ENCODE assay signal across 34 cellular contexts in the genomic region with DNA sequence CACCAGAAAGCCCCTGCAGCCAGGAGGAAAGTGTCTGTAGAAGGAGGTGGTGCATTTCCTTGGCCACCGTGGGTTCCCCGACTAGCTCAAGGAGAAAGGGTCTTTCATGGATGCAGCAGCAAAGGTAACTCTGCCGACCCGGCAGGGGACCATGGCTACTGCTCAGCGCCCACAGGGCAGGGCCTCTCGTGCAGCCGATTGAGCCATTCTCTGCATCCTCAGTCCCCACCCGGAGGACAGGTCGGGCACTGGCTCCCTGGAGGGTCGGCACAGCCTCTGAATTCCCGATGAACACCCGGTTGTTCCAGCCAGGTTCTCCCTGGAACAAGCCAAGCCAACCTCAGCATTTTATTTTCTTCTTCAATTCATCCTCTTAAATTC. TPM values are rescaled to one million over a fixed set of nuclear protein-coding genes. Genes with fewer than 3 reads are reported as not detected.
"Had no signal": no experiment of that assay in that cellular context is flagged by ENCODE, and none has a peak within 500 bp of the region (broad histone marks: within the 10 kb centered on the region; RNA-seq: fewer than 3 reads in every experiment).

No MANE protein-coding gene starts in this region.

- H3K36me3 ChIP-seq: adrenal gland, brain microvascular endothelial cell, breast epithelium had no signal

- H3K4me1 Mint-ChIP-seq: activated B cell treated with CpG ODN at 0.5 μM for 24 hours; activated CD4-positive, alpha-beta T cell treated with anti-CD3 and anti-CD28 coated beads, Interleukin-2, amount 10 ng/mL, durations not matched to agents 24 days and 14 days; activated naive CD8-positive, alpha-beta T cell treated with anti-CD3 and anti-CD28 coated beads for 36 hours; activated T-helper 17 cell treated with anti-CD3 and anti-CD28 coated beads, Interleukin-2, amount 50 U/mL, for 72 hours had no signal

- H3K4me1 ChIP-seq: adrenal gland, body of pancreas had no signal

- H3K27ac ChIP-seq: adrenal gland, body of pancreas, brain microvascular endothelial cell, VCaP had no signal

- H3K27me3 ChIP-seq: adrenal gland, body of pancreas, brain microvascular endothelial cell, breast epithelium had no signal

- H3K9me3 Mint-ChIP-seq: activated B cell treated with CpG ODN at 0.5 μM for 24 hours; activated CD4-positive, alpha-beta memory T cell treated with anti-CD3 and anti-CD28 coated beads for 36 hours; activated CD4-positive, alpha-beta T cell treated with anti-CD3 and anti-CD28 coated beads, Interleukin-2, amount 10 ng/mL, durations not matched to agents 24 days and 14 days; activated CD8-positive, alpha-beta T cell treated with anti-CD3 and anti-CD28 coated beads for 36 hours; activated naive CD4-positive, alpha-beta T cell treated with anti-CD3 and anti-CD28 coated beads for 36 hours; activated naive CD4-positive, alpha-beta T cell treated with anti-CD3 and anti-CD28 coated beads, Interleukin-2, amount 50 U/mL, for 72 hours; activated naive CD8-positive, alpha-beta T cell treated with anti-CD3 and anti-CD28 coated beads for 36 hours; activated T-cell treated with anti-CD3 and anti-CD28 coated beads, Interleukin-2, amount 50 U/mL, for 4 hours; activated T-cell treated with anti-CD3 and anti-CD28 coated beads, Interleukin-2, amount 50 U/mL, for 72 hours; activated T-helper 1 cell treated with anti-CD3 and anti-CD28 coated beads, Interleukin-12 subunit alpha, Interleukin-12 subunit beta, Interleukin-2, Interleukin-4 antibody, amounts not matched to agents 30 ng/mL and 10 ng/mL and 1 ng/mL, durations not matched to agents 14 hours and 24 hours and 36 hours; activated T-helper 17 cell treated with anti-CD3 and anti-CD28 coated beads, Interleukin-2, amount 50 U/mL, for 72 hours; T-helper 1 cell treated with Interleukin-12 subunit alpha and Interleukin-12 subunit beta and Interleukin-4 antibody, amounts not matched to agents 30 μg/mL and 1 μg/mL, for 36 hours; T-helper 2 cell treated with Interferon-gamma antibody and Interleukin-4, amounts not matched to agents 5 μg/mL and 100 μg/mL, for 36 hours had no signal

- DNase-seq: activated B cell treated with CpG ODN at 0.5 μM for 24 hours; activated CD4-positive, alpha-beta memory T cell treated with anti-CD3 and anti-CD28 coated beads for 36 hours; activated CD4-positive, alpha-beta T cell treated with anti-CD3 and anti-CD28 coated beads for 4 hours; activated CD4-positive, alpha-beta T cell treated with anti-CD3 and anti-CD28 coated beads, Interleukin-2, amount 10 ng/mL, durations not matched to agents 24 days and 14 days; activated CD4-positive, alpha-beta T cell treated with anti-CD3 and anti-CD28 coated beads, Interleukin-2, amount 50 U/mL, for 1 hour; activated CD4-positive, alpha-beta T cell treated with anti-CD3 and anti-CD28 coated beads, Interleukin-2, amount 50 U/mL, for 4 hours; activated CD4-positive, CD25-positive, alpha-beta regulatory T cell treated with anti-CD3 and anti-CD28 coated beads, Interleukin-2, amount 50 U/mL, for 72 hours; activated CD8-positive, alpha-beta T cell treated with anti-CD3 and anti-CD28 coated beads for 36 hours; activated effector memory CD4-positive, alpha-beta T cell treated with anti-CD3 and anti-CD28 coated beads, Interleukin-2, amount 50 U/mL, for 16 hours; activated gamma-delta T cell treated with Interleukin-2 at 50 U/mL for 16 hours; activated naive CD4-positive, alpha-beta T cell; activated naive CD4-positive, alpha-beta T cell treated with anti-CD3 and anti-CD28 coated beads for 36 hours; activated naive CD4-positive, alpha-beta T cell treated with anti-CD3 and anti-CD28 coated beads, Interleukin-2, amount 50 U/mL, for 16 hours; activated naive CD8-positive, alpha-beta T cell treated with anti-CD3 and anti-CD28 coated beads for 36 hours; activated T-cell treated with anti-CD3 and anti-CD28 coated beads for 4 hours; activated T-cell treated with anti-CD3 and anti-CD28 coated beads, Interleukin-2, amount 50 U/mL, for 1 hour; activated T-cell treated with anti-CD3 and anti-CD28 coated beads, Interleukin-2, amount 50 U/mL, for 4 hours; activated T-cell treated with anti-CD3 and anti-CD28 coated beads, Interleukin-2, amount 50 U/mL, for 72 hours; adrenal gland; amniotic stem cell; aorta; body of pancreas; brain microvascular endothelial cell; central memory CD4-positive, alpha-beta T cell; T-helper 1 cell; T-helper 2 cell; T-helper 9 cell had no signal

- H3K36me3 Mint-ChIP-seq: activated CD4-positive, alpha-beta memory T cell treated with anti-CD3 and anti-CD28 coated beads for 36 hours; activated naive CD4-positive, alpha-beta T cell treated with anti-CD3 and anti-CD28 coated beads, Interleukin-2, amount 50 U/mL, for 72 hours; activated naive CD8-positive, alpha-beta T cell treated with anti-CD3 and anti-CD28 coated beads for 36 hours had no signal

- H3K4me3 ChIP-seq: adrenal gland, body of pancreas, breast epithelium had no signal

- H3K9me3 ChIP-seq: adrenal gland, body of pancreas, breast epithelium had no signal

- H3K4me3 Mint-ChIP-seq: activated B cell treated with CpG ODN at 0.5 μM for 24 hours; activated CD4-positive, alpha-beta memory T cell treated with anti-CD3 and anti-CD28 coated beads for 36 hours; activated CD4-positive, alpha-beta T cell treated with anti-CD3 and anti-CD28 coated beads, Interleukin-2, amount 10 ng/mL, durations not matched to agents 24 days and 14 days; activated CD8-positive, alpha-beta T cell treated with anti-CD3 and anti-CD28 coated beads for 36 hours; activated naive CD4-positive, alpha-beta T cell treated with anti-CD3 and anti-CD28 coated beads for 36 hours; activated naive CD8-positive, alpha-beta T cell treated with anti-CD3 and anti-CD28 coated beads for 36 hours; activated T-cell treated with anti-CD3 and anti-CD28 coated beads, Interleukin-2, amount 50 U/mL, for 4 hours; activated T-cell treated with anti-CD3 and anti-CD28 coated beads, Interleukin-2, amount 50 U/mL, for 72 hours; activated T-helper 1 cell treated with anti-CD3 and anti-CD28 coated beads, Interleukin-12 subunit alpha, Interleukin-12 subunit beta, Interleukin-2, Interleukin-4 antibody, amounts not matched to agents 30 ng/mL and 10 ng/mL and 1 ng/mL, durations not matched to agents 14 hours and 24 hours and 36 hours; activated T-helper 17 cell treated with anti-CD3 and anti-CD28 coated beads, Interleukin-2, amount 50 U/mL, for 72 hours; T-helper 1 cell treated with Interleukin-12 subunit alpha and Interleukin-12 subunit beta and Interleukin-4 antibody, amounts not matched to agents 30 μg/mL and 1 μg/mL, for 36 hours; T-helper 2 cell treated with Interferon-gamma antibody and Interleukin-4, amounts not matched to agents 5 μg/mL and 100 μg/mL, for 36 hours had no signal

- H3K27ac Mint-ChIP-seq: activated CD4-positive, alpha-beta memory T cell treated with anti-CD3 and anti-CD28 coated beads for 36 hours; activated CD4-positive, alpha-beta T cell treated with anti-CD3 and anti-CD28 coated beads, Interleukin-2, amount 10 ng/mL, durations not matched to agents 24 days and 14 days; activated CD8-positive, alpha-beta T cell treated with anti-CD3 and anti-CD28 coated beads for 36 hours; activated naive CD4-positive, alpha-beta T cell treated with anti-CD3 and anti-CD28 coated beads for 36 hours; activated naive CD4-positive, alpha-beta T cell treated with anti-CD3 and anti-CD28 coated beads, Interleukin-2, amount 50 U/mL, for 72 hours; activated naive CD8-positive, alpha-beta T cell treated with anti-CD3 and anti-CD28 coated beads for 36 hours; activated T-cell treated with anti-CD3 and anti-CD28 coated beads, Interleukin-2, amount 50 U/mL, for 72 hours; activated T-helper 1 cell treated with anti-CD3 and anti-CD28 coated beads, Interleukin-12 subunit alpha, Interleukin-12 subunit beta, Interleukin-2, Interleukin-4 antibody, amounts not matched to agents 30 ng/mL and 10 ng/mL and 1 ng/mL, durations not matched to agents 14 hours and 24 hours and 36 hours; activated T-helper 17 cell treated with anti-CD3 and anti-CD28 coated beads, Interleukin-2, amount 50 U/mL, for 72 hours; T-helper 1 cell treated with Interleukin-12 subunit alpha and Interleukin-12 subunit beta and Interleukin-4 antibody, amounts not matched to agents 30 μg/mL and 1 μg/mL, for 36 hours; T-helper 2 cell treated with Interferon-gamma antibody and Interleukin-4, amounts not matched to agents 5 μg/mL and 100 μg/mL, for 36 hours had no signal

- ATAC-seq: activated CD8-positive, alpha-beta T cell treated with anti-CD3 and anti-CD28 coated beads for 36 hours; activated naive CD4-positive, alpha-beta T cell treated with anti-CD3 and anti-CD28 coated beads, Interleukin-2, amount 50 U/mL, for 72 hours; activated T-cell treated with anti-CD3 and anti-CD28 coated beads, Interleukin-2, amount 50 U/mL, for 4 hours; activated T-cell treated with anti-CD3 and anti-CD28 coated beads, Interleukin-2, amount 50 U/mL, for 72 hours; activated T-helper 17 cell treated with anti-CD3 and anti-CD28 coated beads, Interleukin-2, amount 50 U/mL, for 72 hours; body of pancreas had no signal

RNA-seq across cellular contexts. Expression of gene FOXC1, which starts 24.1 kb away (rescaled TPM):
- total RNA-seq: activated naive CD4-positive, alpha-beta T cell treated with anti-CD3 and anti-CD28 coated beads for 36 hours; activated naive CD8-positive, alpha-beta T cell treated with anti-CD3 and anti-CD28 coated beads for 36 hours; activated T-helper 17 cell treated with anti-CD3 and anti-CD28 coated beads, Interleukin-2, amount 50 U/mL, for 72 hours had no signal
